17 cellular contexts compared by ENCODE assay signal in genomic region chr11:103907136-103907535, GRCh38.
A peak's percentile ranks its signal among the peaks of the same experiment; 100 is the strongest.
DNase-seq lines count a peak whose midpoint lies in the region; ATAC-seq and TF ChIP-seq lines count a peak whose summit lies in the region.
"Had no signal": no experiment of that assay in that cellular context is flagged by ENCODE, and none has a peak within 500 bp of the region (broad histone marks: within the 10 kb centered on the region; RNA-seq: fewer than 3 reads in every experiment).

No MANE protein-coding gene starts in this region.

- CTCF ChIA-PET in OCI-LY7 (lab: Charles Lee; ENCODE audit: unreplicated experiment) = interaction anchor here (1.0 to 1.8 kb wide), 2 partner anchors 12 to 256 kb away, joined by 3 to 7 read pairs; partner anchors contain the start of gene PDGFD

- H2BK12ac ChIP-seq in trophoblast cell (ENCODE audit: low read length) = no peak overlapping the region

- H2AFZ ChIP-seq in OCI-LY7 (ENCODE audit: low read length) (peak overlapping the region; percentile 96), trophoblast cell (ENCODE audit: insufficient read depth, low read length, poor library complexity) (no peak overlapping the region)

- H3K27ac ChIP-seq in left ventricle myocardium inferior (replicated peaks) (peak overlapping the region; percentile 84), OCI-LY7 (ENCODE audit: low read depth, low read length, poor library complexity, severe bottlenecking) (peak overlapping the region; percentile 90), dorsolateral prefrontal cortex (peak overlapping the region in 41 of 59 donors; percentile 10 to 85 (median 65)), trophoblast cell (ENCODE audit: low read depth, low read length) (no peak overlapping the region)
- H3K27ac ChIP-seq: C4-2B, RWPE1 had no signal

- no peak for DNase-seq in left ventricle myocardium inferior
- DNase-seq in left ventricle myocardium superior = no peak
- no peak for DNase-seq in OCI-LY7 (ENCODE audit: low spot score)
- DNase-seq in dorsolateral prefrontal cortex = no peak
- no peak for DNase-seq in DMS53 (lab: John Stamatoyannopoulos, UW)
- DNase-seq in NAMALWA (ENCODE audit: low spot score) = no peak
- DNase-seq in trophoblast cell = no peak
- DNase-seq: DMS 273 treated with DMSO at 0.1 percent for 48 hours, EL, H9, NCI-H187 treated with DMSO at 0.1 percent for 48 hours, NCI-H446, PC-3 had no signal

- H3K4me2 ChIP-seq in OCI-LY7 (ENCODE audit: low read length) = peak overlapping the region; percentile 69
- H3K4me2 ChIP-seq in trophoblast cell (ENCODE audit: low read length) = no peak overlapping the region

- H3K36me3 ChIP-seq in left ventricle myocardium inferior (peaks cover 4% of the 10 kb centered on the region), OCI-LY7 (ENCODE audit: insufficient read depth, low read length) (0 out of 2 replicates have a peak, but pooled peaks cover 5% of the 10 kb centered on the region), trophoblast cell (ENCODE audit: control insufficient read depth in 1 of 2, insufficient read depth in 2 of 2, low read length in 2 of 2) (no peaks in the 10 kb centered on the region)
- H3K36me3 ChIP-seq: SJSA1 had no signal

- H3K9me2 ChIP-seq in OCI-LY7 (ENCODE audit: insufficient read depth, low read length) = no peaks in the 10 kb centered on the region

- no peak overlapping the region for H3K18ac ChIP-seq in trophoblast cell (ENCODE audit: low read length)

- no peak overlapping the region for H2BK120ac ChIP-seq in trophoblast cell (ENCODE audit: insufficient read depth, low read length, poor library complexity)

- H3K79me2 ChIP-seq in OCI-LY7 (ENCODE audit: insufficient read depth, low read depth, low read length) = no peaks in the 10 kb centered on the region
- H3K79me2 ChIP-seq in trophoblast cell (ENCODE audit: control insufficient read depth, insufficient read depth, low read length, poor library complexity) = no peaks in the 10 kb centered on the region

- no peak overlapping the region for H4K91ac ChIP-seq in trophoblast cell (ENCODE audit: low read depth, low read length)

- no TSS peak for BruUV-seq in OCI-LY7 (replicated peaks; lab: Mats Ljungman, UMichigan)

- H2AK5ac ChIP-seq in trophoblast cell (ENCODE audit: low read length) = no peak overlapping the region

- H3K79me1 ChIP-seq in trophoblast cell (ENCODE audit: low read length) = peaks cover 1% of the 10 kb centered on the region

- H3K23ac ChIP-seq in trophoblast cell (ENCODE audit: low read length) = no peak overlapping the region

- no peaks in the 10 kb centered on the region for H4K20me1 ChIP-seq in OCI-LY7 (ENCODE audit: insufficient read depth, low read length)

- H3K9ac ChIP-seq in trophoblast cell (ENCODE audit: low read length) = no peak overlapping the region

- H3K4me1 ChIP-seq in left ventricle myocardium inferior (peaks cover 20% of the 10 kb centered on the region), OCI-LY7 (ENCODE audit: insufficient read depth, low read length, poor library complexity, severe bottlenecking) (peaks cover 57% of the 10 kb centered on the region), trophoblast cell (ENCODE audit: control insufficient read depth in 1 of 2, insufficient read depth in 2 of 2, low read length in 2 of 2) (no peaks in the 10 kb centered on the region)

- no peak overlapping the region for H4K12ac ChIP-seq in trophoblast cell (ENCODE audit: low read depth, low read length)

- H4K8ac ChIP-seq in trophoblast cell (ENCODE audit: low read depth, low read length) = no peak overlapping the region

- H3K9me3 ChIP-seq in left ventricle myocardium inferior (replicated peaks) (peaks cover 6% of the 10 kb centered on the region), OCI-LY7 (ENCODE audit: low read length) (no peaks in the 10 kb centered on the region), trophoblast cell (ENCODE audit: insufficient read depth, low read depth, low read length) (no peaks in the 10 kb centered on the region)
- H3K9me3 ChIP-seq: SJSA1 had no signal

- TF ChIP-seq CTCF in left ventricle myocardium inferior (IDR thresholded peaks at IDR 0.05; ENCODE audit: borderline replicate concordance) (no peak), OCI-LY7 (conservative IDR thresholded peaks at IDR 0.05; ENCODE audit: low read length) (no peak), dorsolateral prefrontal cortex (IDR thresholded peaks at IDR 0.05 in 54 of 56, conservative IDR thresholded peaks at IDR 0.05 in 2 of 56; ENCODE audit: low read depth in 1 of 56, partially characterized antibody in 56 of 56) (no peak)

- H3K4me3 ChIP-seq in left ventricle myocardium inferior = no peak overlapping the region
- peak overlapping the region; percentile 40 for H3K4me3 ChIP-seq in OCI-LY7 (ENCODE audit: low read depth, low read length, poor library complexity, severe bottlenecking)
- H3K4me3 ChIP-seq in dorsolateral prefrontal cortex = no peak overlapping the region
- H3K4me3 ChIP-seq in trophoblast cell (ENCODE audit: low read depth, low read length) = no peak overlapping the region
- H3K4me3 ChIP-seq: SJSA1 had no signal

- POLR2A ChIA-PET in OCI-LY7 (lab: Charles Lee) = interaction anchor here (0.6 to 3.9 kb wide), 14 partner anchors 10 to 1344 kb away, joined by 3 to 28 read pairs (median 4); partner anchors contain the start of gene PDGFD

- H2BK5ac ChIP-seq in trophoblast cell (ENCODE audit: low read depth, low read length, poor library complexity) = no peak overlapping the region

- no peak overlapping the region for H3K14ac ChIP-seq in trophoblast cell (ENCODE audit: low read length)

- no peak overlapping the region for H3K4ac ChIP-seq in trophoblast cell (ENCODE audit: low read depth, low read length)

- no peaks in the 10 kb centered on the region for H3K27me3 ChIP-seq in left ventricle myocardium inferior (ENCODE audit: low read depth)
- H3K27me3 ChIP-seq in dorsolateral prefrontal cortex = no peaks in the 10 kb centered on the region
- no peaks in the 10 kb centered on the region for H3K27me3 ChIP-seq in trophoblast cell (ENCODE audit: insufficient read depth, low read length)
- H3K27me3 ChIP-seq: SJSA1 had no signal

- ATAC-seq in left ventricle myocardium superior (no peak), GM18505 (IDR thresholded peaks at IDR 0.05; ENCODE audit: unreplicated experiment) (no peak)

- WGBS in trophoblast cell (ENCODE audit: extremely low coverage, insufficient coverage, insufficient read length) = no CpG with 5 or more reads among the region's 4 CpGs

- no peak for TF ChIP-seq POLR2A in GM18505 (IDR thresholded peaks at IDR 0.05; ENCODE audit: borderline replicate concordance, extremely low read depth, insufficient read depth, insufficient read length)

- intact Hi-C loops in left ventricle myocardium inferior (cut with micrococcal nuclease) (no loop called here), left ventricle myocardium superior (cut with micrococcal nuclease) (no loop called here), OCI-LY7 (cut with micrococcal nuclease; ENCODE audit: unreplicated experiment) (no loop called here), dorsolateral prefrontal cortex (cut with DNase I) (no loop called here)
